15 cellular contexts compared by ENCODE assay signal in the genomic region with DNA sequence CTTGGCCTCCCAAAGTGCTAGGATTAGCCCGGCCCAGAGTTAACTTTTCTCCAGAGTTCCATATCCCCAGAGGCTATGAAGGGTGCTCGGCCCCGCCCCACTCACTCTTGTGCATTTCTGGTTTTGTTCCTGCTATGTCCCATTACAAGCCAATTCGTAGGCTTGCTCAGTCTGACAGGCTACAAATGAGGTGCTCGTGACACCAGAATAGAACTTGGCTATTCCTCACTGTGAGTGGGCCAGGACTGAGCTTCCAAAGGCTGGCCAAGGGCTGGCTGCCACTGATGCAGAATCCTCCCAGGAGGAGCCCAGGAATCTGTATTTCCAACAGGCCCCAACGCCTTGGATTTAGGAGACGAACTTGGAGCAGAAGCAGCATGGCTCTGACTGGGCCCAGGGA.
"Had no signal": no experiment of that assay in that cellular context is flagged by ENCODE, and none has a peak within 500 bp of the region (broad histone marks: within the 10 kb centered on the region; RNA-seq: fewer than 3 reads in every experiment).

No MANE protein-coding gene starts in this region.

- H3K4me3 ChIP-seq: neural progenitor cell, ovary, tibial artery, vagina had no signal

- H3K36me3 ChIP-seq: brain microvascular endothelial cell, neural progenitor cell, ovary, tibial artery, vagina had no signal

- H3K9me3 ChIP-seq: ovary, tibial artery, vagina had no signal

- ATAC-seq: activated CD8-positive, alpha-beta T cell treated with anti-CD3 and anti-CD28 coated beads for 36 hours; activated naive CD4-positive, alpha-beta T cell treated with anti-CD3 and anti-CD28 coated beads, Interleukin-2, amount 50 U/mL, for 72 hours; activated T-cell treated with anti-CD3 and anti-CD28 coated beads, Interleukin-2, amount 50 U/mL, for 4 hours; stimulated activated memory B cell treated with anti-CD40 and anti-IgM and Interleukin-4, amounts not matched to agents 10 μg/mL and 1 μg/mL and 100 μg/mL, for 72 hours had no signal

- H3K4me1 Mint-ChIP-seq: activated B cell treated with CpG ODN at 0.5 μM for 24 hours; stimulated activated memory B cell treated with anti-CD40 and anti-IgM and Interleukin-4, amounts not matched to agents 10 μg/mL and 1 μg/mL and 100 μg/mL, for 72 hours had no signal

- H3K27ac Mint-ChIP-seq: activated B cell treated with CpG ODN at 0.5 μM for 24 hours; activated CD8-positive, alpha-beta T cell treated with anti-CD3 and anti-CD28 coated beads for 36 hours; activated naive CD4-positive, alpha-beta T cell treated with anti-CD3 and anti-CD28 coated beads, Interleukin-2, amount 50 U/mL, for 72 hours; mesothelial cell of epicardium; neural progenitor cell; stimulated activated memory B cell treated with anti-CD40 and anti-IgM and Interleukin-4, amounts not matched to agents 10 μg/mL and 1 μg/mL and 100 μg/mL, for 72 hours had no signal

- H3K27ac ChIP-seq: brain microvascular endothelial cell, neural progenitor cell, ovary, tibial artery, vagina had no signal

- H3K27me3 Mint-ChIP-seq: activated B cell treated with CpG ODN at 0.5 μM for 24 hours; activated CD8-positive, alpha-beta T cell treated with anti-CD3 and anti-CD28 coated beads for 36 hours had no signal

- H3K4me3 Mint-ChIP-seq: activated B cell treated with CpG ODN at 0.5 μM for 24 hours; activated CD8-positive, alpha-beta T cell treated with anti-CD3 and anti-CD28 coated beads for 36 hours; activated T-cell treated with anti-CD3 and anti-CD28 coated beads, Interleukin-2, amount 50 U/mL, for 4 hours; mesothelial cell of epicardium; neural progenitor cell; stimulated activated memory B cell treated with anti-CD40 and anti-IgM and Interleukin-4, amounts not matched to agents 10 μg/mL and 1 μg/mL and 100 μg/mL, for 72 hours had no signal

- H3K36me3 Mint-ChIP-seq: activated naive CD4-positive, alpha-beta T cell treated with anti-CD3 and anti-CD28 coated beads, Interleukin-2, amount 50 U/mL, for 72 hours; mesothelial cell of epicardium; neural progenitor cell; stimulated activated memory B cell treated with anti-CD40 and anti-IgM and Interleukin-4, amounts not matched to agents 10 μg/mL and 1 μg/mL and 100 μg/mL, for 72 hours had no signal

- DNase-seq: activated B cell treated with CpG ODN at 0.5 μM for 24 hours; activated CD4-positive, alpha-beta T cell treated with anti-CD3 and anti-CD28 coated beads for 48 hours; activated CD8-positive, alpha-beta T cell treated with anti-CD3 and anti-CD28 coated beads for 36 hours; activated effector memory CD4-positive, alpha-beta T cell treated with anti-CD3 and anti-CD28 coated beads, Interleukin-2, amount 50 U/mL, for 16 hours; activated T-cell treated with anti-CD3 and anti-CD28 coated beads, Interleukin-2, amount 50 U/mL, for 4 hours; brain microvascular endothelial cell; effector CD8-positive, alpha-beta T cell; ovary; SW 1271; tibial artery had no signal

- H3K9me3 Mint-ChIP-seq: activated B cell treated with CpG ODN at 0.5 μM for 24 hours; activated CD8-positive, alpha-beta T cell treated with anti-CD3 and anti-CD28 coated beads for 36 hours; activated naive CD4-positive, alpha-beta T cell treated with anti-CD3 and anti-CD28 coated beads, Interleukin-2, amount 50 U/mL, for 72 hours; activated T-cell treated with anti-CD3 and anti-CD28 coated beads, Interleukin-2, amount 50 U/mL, for 4 hours; mesothelial cell of epicardium; neural progenitor cell; stimulated activated memory B cell treated with anti-CD40 and anti-IgM and Interleukin-4, amounts not matched to agents 10 μg/mL and 1 μg/mL and 100 μg/mL, for 72 hours had no signal

- H3K9ac ChIP-seq: neural progenitor cell had no signal

- H3K27me3 ChIP-seq: brain microvascular endothelial cell, neural progenitor cell, ovary, tibial artery, vagina had no signal
